In genomic region chr1:174166530-174167328, GRCh38 we compare ENCODE assay signal across 14 cellular contexts. TPM values are rescaled to one million over a fixed set of nuclear protein-coding genes. Genes with fewer than 3 reads are reported as not detected.
DNase-seq lines count a peak whose midpoint lies in the region; ATAC-seq, FAIRE-seq and TF ChIP-seq lines count a peak whose summit lies in the region.
"Had no signal": no experiment of that assay in that cellular context is flagged by ENCODE, and none has a peak within 500 bp of the region (broad histone marks: within the 10 kb centered on the region; RNA-seq: fewer than 3 reads in every experiment).

No MANE protein-coding gene starts in this region.

- no peak overlapping the region for H3K4me2 ChIP-seq in HepG2 (ENCODE audit: low read depth, low read length)

- peaks cover 40% of the 10 kb centered on the region for H3K4me1 ChIP-seq in HepG2 (ENCODE audit: insufficient read depth, low read length)

- H3K9me3 ChIP-seq in HepG2 (ENCODE audit: low read length), result no peaks in the 10 kb centered on the region
- H3K9me3 ChIP-seq: neutrophil had no signal

- TF ChIP-seq POLR2A in HepG2 (IDR thresholded peaks at IDR 0.05; ENCODE audit: insufficient read depth in 1 of 2, low read depth in 2 of 2, low read length in 2 of 2), result no peak

- H3K36me3 Mint-ChIP-seq in IgD-negative memory B cell, result peaks cover 2% of the 10 kb centered on the region
- peaks cover 19% of the 10 kb centered on the region for H3K36me3 Mint-ChIP-seq in activated T-helper 1 cell treated with anti-CD3 and anti-CD28 coated beads, Interleukin-12 subunit alpha, Interleukin-12 subunit beta, Interleukin-2, Interleukin-4 antibody, amounts not matched to agents 30 ng/mL and 10 ng/mL and 1 ng/mL, durations not matched to agents 14 hours and 24 hours and 36 hours (ENCODE audit: low read depth)

- no peaks in the 10 kb centered on the region for H3K36me3 ChIP-seq in HepG2 (replicated peaks in 1 of 2; ENCODE audit: control insufficient read depth in 1 of 2, insufficient read depth in 2 of 2, low read length in 2 of 2)
- H3K36me3 ChIP-seq: cardiac muscle cell, neutrophil had no signal

- POLR2A ChIA-PET in HepG2 (lab: Yijun Ruan, JAX), result interaction anchor here (1.4 kb wide), 1 partner anchor 144 kb away, joined by 4 read pairs; the partner anchor contains the start of gene RC3H1

- CTCF ChIA-PET in HepG2 (lab: Yijun Ruan, JAX; ENCODE audit: low intra/inter-chr PET ratio, low total read pairs), result no interaction called here

- intact Hi-C loops in activated T-helper 1 cell treated with anti-CD3 and anti-CD28 coated beads, Interleukin-12 subunit alpha, Interleukin-12 subunit beta, Interleukin-2, Interleukin-4 antibody, amounts not matched to agents 30 ng/mL and 10 ng/mL and 1 ng/mL, durations not matched to agents 14 hours and 24 hours and 36 hours (cut with micrococcal nuclease), result loop anchor here (2.0 kb wide), 1 partner anchor 14 kb away; no protein-coding TSS in a partner anchor
- intact Hi-C loops in HepG2 (cut with micrococcal nuclease; ENCODE audit: unreplicated experiment), result no loop called here

- H2AFZ ChIP-seq in HepG2 (ENCODE audit: low read length), result no peak overlapping the region

- no peak overlapping the region for H3K27ac ChIP-seq in HepG2 (ENCODE audit: extremely low read length, insufficient read depth, low read length)
- H3K27ac ChIP-seq: cardiac muscle cell, neutrophil had no signal

- no peak for TF ChIP-seq EP300 in HepG2 (IDR thresholded peaks at IDR 0.05; ENCODE audit: low read depth in 2 of 2, low read length in 2 of 2)
- TF ChIP-seq EP300 in HepG2 (CRISPR knock-in tag; IDR thresholded peaks at IDR 0.05; ENCODE audit: borderline replicate concordance), result no peak

- H3K4me3 ChIP-seq in HepG2 (replicated peaks in 1 of 3; ENCODE audit: insufficient read depth in 1 of 3, low read depth in 2 of 3, low read length in 3 of 3), result no peak overlapping the region
- H3K4me3 ChIP-seq in foreskin fibroblast (ENCODE audit: low read depth in 1 of 2, low read length in 2 of 2), result no peak overlapping the region
- H3K4me3 ChIP-seq: cardiac muscle cell, skin epidermis had no signal

- peaks cover 39% of the 10 kb centered on the region for H3K79me2 ChIP-seq in HepG2 (ENCODE audit: insufficient read depth, low read length)

- no peaks in the 10 kb centered on the region for H3K27me3 ChIP-seq in HepG2 (ENCODE audit: control insufficient read depth in 1 of 2, insufficient read depth in 2 of 2, low read length in 2 of 2)
- H3K27me3 ChIP-seq: cardiac muscle cell, neutrophil had no signal

- no peak for FAIRE-seq in HepG2 (lab: Jason Lieb, UNC)
- FAIRE-seq in HTR-8/SVneo (lab: Jason Lieb, UNC), result no peak

- H3K4me1 Mint-ChIP-seq in IgD-negative memory B cell, result peaks cover 67 to 72% (median 68%) of the 10 kb centered on the region in 3 donors
- H3K4me1 Mint-ChIP-seq in activated T-helper 1 cell treated with anti-CD3 and anti-CD28 coated beads, Interleukin-12 subunit alpha, Interleukin-12 subunit beta, Interleukin-2, Interleukin-4 antibody, amounts not matched to agents 30 ng/mL and 10 ng/mL and 1 ng/mL, durations not matched to agents 14 hours and 24 hours and 36 hours (ENCODE audit: low read depth), result peaks cover 40% of the 10 kb centered on the region

- no TSS peak for BruUV-seq in HepG2 (replicated peaks; lab: Mats Ljungman, UMichigan)

- DNase-seq in DMS 273 treated with DMSO at 0.1 percent for 48 hours (lab: John Stamatoyannopoulos, UW) (peak; percentile 8), HepG2 (ENCODE audit: low spot score) (no peak), foreskin fibroblast (no peak), CD1c-positive myeloid dendritic cell (ENCODE audit: extremely low spot score) (no peak), HTR-8/SVneo (ENCODE audit: insufficient read length, low spot score) (no peak)
- no peak for DNase-seq in activated T-helper 1 cell treated with anti-CD3 and anti-CD28 coated beads, Interleukin-12 subunit alpha, Interleukin-12 subunit beta, Interleukin-2, Interleukin-4 antibody, amounts not matched to agents 30 ng/mL and 10 ng/mL and 1 ng/mL, durations not matched to agents 14 hours and 24 hours and 36 hours (ENCODE audit: low spot score)
- DNase-seq: activated CD4-positive, alpha-beta T cell treated with anti-CD3 and anti-CD28 coated beads for 36 hours; activated effector memory CD4-positive, alpha-beta T cell treated with anti-CD3 and anti-CD28 coated beads, Interleukin-2, amount 50 U/mL, for 16 hours; substantia nigra had no signal

- H3K27ac Mint-ChIP-seq in IgD-negative memory B cell, result peak overlapping the region; percentile 78 to 88 (median 82)
- H3K27ac Mint-ChIP-seq in activated T-helper 1 cell treated with anti-CD3 and anti-CD28 coated beads, Interleukin-12 subunit alpha, Interleukin-12 subunit beta, Interleukin-2, Interleukin-4 antibody, amounts not matched to agents 30 ng/mL and 10 ng/mL and 1 ng/mL, durations not matched to agents 14 hours and 24 hours and 36 hours, result peak overlapping the region; percentile 49
- H3K27ac Mint-ChIP-seq: activated CD4-positive, alpha-beta T cell treated with anti-CD3 and anti-CD28 coated beads for 36 hours had no signal

- WGBS in HepG2 (ENCODE audit: low lambda C conversion rate), result 87% methylated on average over 5 of the region's 5 CpGs

- H3K4me3 Mint-ChIP-seq in IgD-negative memory B cell, result peak overlapping the region in 3 of 4 donors; percentile 48 to 88 (median 74)
- no peak overlapping the region for H3K4me3 Mint-ChIP-seq in activated T-helper 1 cell treated with anti-CD3 and anti-CD28 coated beads, Interleukin-12 subunit alpha, Interleukin-12 subunit beta, Interleukin-2, Interleukin-4 antibody, amounts not matched to agents 30 ng/mL and 10 ng/mL and 1 ng/mL, durations not matched to agents 14 hours and 24 hours and 36 hours
- H3K4me3 Mint-ChIP-seq: activated CD4-positive, alpha-beta T cell treated with anti-CD3 and anti-CD28 coated beads for 36 hours had no signal

- H3K9me3 Mint-ChIP-seq in IgD-negative memory B cell, result no peaks in the 10 kb centered on the region
- H3K9me3 Mint-ChIP-seq in activated T-helper 1 cell treated with anti-CD3 and anti-CD28 coated beads, Interleukin-12 subunit alpha, Interleukin-12 subunit beta, Interleukin-2, Interleukin-4 antibody, amounts not matched to agents 30 ng/mL and 10 ng/mL and 1 ng/mL, durations not matched to agents 14 hours and 24 hours and 36 hours, result no peaks in the 10 kb centered on the region

- no peaks in the 10 kb centered on the region for H4K20me1 ChIP-seq in HepG2 (ENCODE audit: insufficient read depth, low read length)

- no peak for TF ChIP-seq RAD21 in HepG2 (CRISPR knock-in tag; IDR thresholded peaks at IDR 0.05)

- no peak overlapping the region for H3K9ac ChIP-seq in HepG2 (ENCODE audit: insufficient read depth, low read depth, low read length)

- no peak for TF ChIP-seq CTCF in HepG2 (CRISPR knock-in tag; IDR thresholded peaks at IDR 0.05)
- TF ChIP-seq CTCF in foreskin fibroblast (IDR thresholded peaks at IDR 0.05; ENCODE audit: low read depth, low read length), result no peak

- H3K27me3 Mint-ChIP-seq in IgD-negative memory B cell, result no peaks in the 10 kb centered on the region
- H3K27me3 Mint-ChIP-seq in activated T-helper 1 cell treated with anti-CD3 and anti-CD28 coated beads, Interleukin-12 subunit alpha, Interleukin-12 subunit beta, Interleukin-2, Interleukin-4 antibody, amounts not matched to agents 30 ng/mL and 10 ng/mL and 1 ng/mL, durations not matched to agents 14 hours and 24 hours and 36 hours (ENCODE audit: insufficient read depth), result no peaks in the 10 kb centered on the region
- H3K27me3 Mint-ChIP-seq: activated CD4-positive, alpha-beta T cell treated with anti-CD3 and anti-CD28 coated beads for 36 hours had no signal

- no peak for ATAC-seq in HepG2
- ATAC-seq in GM19397 (IDR thresholded peaks at IDR 0.05; ENCODE audit: unreplicated experiment), result no peak

- in situ Hi-C loops in HepG2 (cut with HindIII; ENCODE audit: extremely low pct_ligation_motif_present, low pct_unique_long_range_greater_than_20kb), result no loop called here

TF ChIP-seq in HepG2, 621 proteins besides CTCF, POLR2A, EP300 and RAD21 (continues in another document):
- TF ChIP-seq ZNF354B (CRISPR knock-in tag; IDR thresholded peaks at IDR 0.05) (no peak), ZNF740 (CRISPR knock-in tag; IDR thresholded peaks at IDR 0.05) (no peak), ISL2 (CRISPR knock-in tag; IDR thresholded peaks at IDR 0.05) (no peak), ZNF230 (CRISPR knock-in tag; IDR thresholded peaks at IDR 0.05) (no peak), MAFF (IDR thresholded peaks at IDR 0.05; ENCODE audit: low read depth, low read length) (peak; percentile 72)

RNA-seq across cellular contexts. Expression of gene RABGAP1L, which starts 7.4 kb away (rescaled TPM):
- polyA plus RNA-seq in IgD-negative memory B cell (88.6 TPM), HepG2 (2011; rRNA removed) (7.0 and 7.9 TPM in 2 replicates)
- 40.6 and 41.0 TPM in 2 replicates for total RNA-seq in activated T-helper 1 cell treated with anti-CD3 and anti-CD28 coated beads, Interleukin-12 subunit alpha, Interleukin-12 subunit beta, Interleukin-2, Interleukin-4 antibody, amounts not matched to agents 30 ng/mL and 10 ng/mL and 1 ng/mL, durations not matched to agents 14 hours and 24 hours and 36 hours
- total RNA-seq in HepG2 (2016; rRNA removed; fragmentation: Illumina TruSeq; extraction: Trizol), result 22.6 and 27.8 TPM in 2 replicates
- 8.0 and 9.8 TPM in 2 replicates for total RNA-seq in HepG2 (2016; cell fraction: cytosol; rRNA removed; fragmentation: Illumina TruSeq; extraction: Trizol; ENCODE audit: low read depth)
- total RNA-seq in HepG2 (2016; cell fraction: insoluble cytoplasmic fraction; rRNA removed; fragmentation: Illumina TruSeq; extraction: Trizol), result 22.4 and 27.7 TPM in 2 replicates
- total RNA-seq in HepG2 (2016; cell fraction: membrane; rRNA removed; fragmentation: Illumina TruSeq; extraction: Trizol), result 6.6 and 7.1 TPM in 2 replicates
- total RNA-seq in HepG2 (2016; cell fraction: nucleus; rRNA removed; fragmentation: Illumina TruSeq; extraction: Trizol), result 52.5 and 56.6 TPM in 2 replicates
- polyA plus RNA-seq in HepG2 (2011; cell fraction: cytosol; rRNA removed), result 3.6 and 6.8 TPM in 2 replicates
- 6.0 and 8.0 TPM in 2 replicates for polyA plus RNA-seq in HepG2 (2011; cell fraction: nucleus; rRNA removed)
- polyA plus RNA-seq in HepG2 (2012), result 6.0 and 8.6 TPM in 2 replicates
- 0.60 and 0.68 TPM in 2 replicates for polyA plus RNA-seq in HepG2 (2016; cell fraction: cytosol; fragmentation: Illumina TruSeq; extraction: Trizol; ENCODE audit: low read depth)
- polyA plus RNA-seq in HepG2 (2016; cell fraction: insoluble cytoplasmic fraction; fragmentation: Illumina TruSeq; extraction: Trizol; ENCODE audit: low read depth), result 12.1 and 13.5 TPM in 2 replicates
- 0.87 and 1.3 TPM in 2 replicates for polyA plus RNA-seq in HepG2 (2016; cell fraction: membrane; fragmentation: Illumina TruSeq; extraction: Trizol; ENCODE audit: low read depth)
- polyA plus RNA-seq in HepG2 (2016; cell fraction: nucleus; fragmentation: Illumina TruSeq; extraction: Trizol; ENCODE audit: insufficient read depth, low read depth), result 10.1 and 10.5 TPM in 2 replicates
- 21.9 and 40.8 TPM in 2 replicates for polyA minus RNA-seq in HepG2 (2011; rRNA and poly(A)+ RNA removed; ENCODE audit: low replicate concordance)
- polyA minus RNA-seq in HepG2 (2011; cell fraction: cytosol; rRNA and poly(A)+ RNA removed), result 14.2 and 22.6 TPM in 2 replicates
- 114 and 137 TPM in 2 replicates for polyA minus RNA-seq in HepG2 (2011; cell fraction: nucleus; rRNA and poly(A)+ RNA removed)
